Comparison of ENCODE assay signal across 12 cellular contexts in the genomic region with DNA sequence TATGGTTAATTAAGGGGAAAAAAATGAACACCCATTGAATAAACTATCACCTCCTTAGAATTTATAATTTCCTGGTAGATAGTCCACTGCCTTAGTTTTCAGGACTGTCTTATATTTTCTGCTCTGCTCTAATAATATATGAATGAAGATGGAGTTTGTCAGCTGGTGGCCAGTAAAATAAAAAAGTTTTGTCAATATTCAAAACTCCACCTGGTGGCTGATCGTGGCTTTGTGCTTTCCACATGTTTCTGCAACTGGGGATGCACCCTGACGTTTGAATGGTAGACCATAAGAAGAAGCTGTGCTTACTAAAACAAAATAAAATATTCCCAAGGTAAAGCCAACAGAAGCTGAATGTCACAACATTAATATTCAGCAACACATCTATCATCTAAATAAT.
DNase-seq lines count a peak whose midpoint lies in the region; ATAC-seq and TF ChIP-seq lines count a peak whose summit lies in the region.
"Had no signal": no experiment of that assay in that cellular context is flagged by ENCODE, and none has a peak within 500 bp of the region (broad histone marks: within the 10 kb centered on the region; RNA-seq: fewer than 3 reads in every experiment).

No MANE protein-coding gene starts in this region.

- no peaks in the 10 kb centered on the region for H3K36me3 Mint-ChIP-seq in MCF 10A (ENCODE audit: insufficient read depth, unreplicated experiment)
- H3K36me3 Mint-ChIP-seq in endothelial cell (ENCODE audit: low read depth, unreplicated experiment) = no peaks in the 10 kb centered on the region
- no peaks in the 10 kb centered on the region for H3K36me3 Mint-ChIP-seq in stimulated activated effector memory CD8-positive, alpha-beta T cell treated with anti-CD3 and anti-CD28 coated beads, Interleukin-12 subunit alpha, Interleukin-12 subunit beta, amount 100 ng/mL, for 72 hours

- no peak overlapping the region for H3K4me3 ChIP-seq in breast epithelium
- no peak overlapping the region for H3K4me3 ChIP-seq in OCI-LY7 (ENCODE audit: low read depth, low read length, poor library complexity, severe bottlenecking)
- no peak overlapping the region for H3K4me3 ChIP-seq in upper lobe of right lung
- H3K4me3 ChIP-seq: suprapubic skin had no signal

- no peaks in the 10 kb centered on the region for H3K79me2 ChIP-seq in OCI-LY7 (ENCODE audit: insufficient read depth, low read depth, low read length)

- H3K4me3 Mint-ChIP-seq in MCF 10A (ENCODE audit: unreplicated experiment) (no peak overlapping the region), endothelial cell (ENCODE audit: unreplicated experiment) (no peak overlapping the region)
- H3K4me3 Mint-ChIP-seq in stimulated activated effector memory CD8-positive, alpha-beta T cell treated with anti-CD3 and anti-CD28 coated beads, Interleukin-12 subunit alpha, Interleukin-12 subunit beta, amount 100 ng/mL, for 72 hours = no peak overlapping the region

- POLR2A ChIA-PET in MCF 10A (lab: Yijun Ruan, JAX) = no interaction called here
- POLR2A ChIA-PET in OCI-LY7 (lab: Charles Lee) = interaction anchor here (0.6 kb wide), 1 partner anchor 510 kb away, joined by 3 read pairs; no protein-coding TSS in a partner anchor

- H3K4me1 ChIP-seq in breast epithelium = no peaks in the 10 kb centered on the region
- no peaks in the 10 kb centered on the region for H3K4me1 ChIP-seq in OCI-LY7 (ENCODE audit: insufficient read depth, low read length, poor library complexity, severe bottlenecking)
- no peaks in the 10 kb centered on the region for H3K4me1 ChIP-seq in upper lobe of right lung
- H3K4me1 ChIP-seq: suprapubic skin had no signal

- no TSS peak for BruUV-seq in MCF 10A (replicated peaks; lab: Mats Ljungman, UMichigan)
- no TSS peak for BruUV-seq in OCI-LY7 (replicated peaks; lab: Mats Ljungman, UMichigan)

- TF ChIP-seq CTCF in MCF 10A (IDR thresholded peaks at IDR 0.05; ENCODE audit: unreplicated experiment) (peak; percentile 27), breast epithelium (IDR thresholded peaks at IDR 0.05) (peak in 1 of 3 donors; percentile 18), OCI-LY7 (conservative IDR thresholded peaks at IDR 0.05; ENCODE audit: low read length) (peak; percentile 73), endothelial cell (IDR thresholded peaks at IDR 0.05; ENCODE audit: unreplicated experiment) (peak; percentile 66), upper lobe of right lung (IDR thresholded peaks at IDR 0.05) (peak; percentile 16)

- H3K36me3 ChIP-seq in breast epithelium = no peaks in the 10 kb centered on the region
- H3K36me3 ChIP-seq in OCI-LY7 (ENCODE audit: insufficient read depth, low read length) = no peaks in the 10 kb centered on the region
- H3K36me3 ChIP-seq in upper lobe of right lung = no peaks in the 10 kb centered on the region
- H3K36me3 ChIP-seq: suprapubic skin had no signal

- CTCF ChIA-PET in MCF 10A (lab: Yijun Ruan, JAX) = interaction anchor here (1.2 kb wide), 1 partner anchor 8 kb away, joined by 3 read pairs; no protein-coding TSS in a partner anchor
- CTCF ChIA-PET in OCI-LY7 (lab: Charles Lee; ENCODE audit: unreplicated experiment) = no interaction called here

- H3K27me3 ChIP-seq in breast epithelium = no peaks in the 10 kb centered on the region
- no peaks in the 10 kb centered on the region for H3K27me3 ChIP-seq in upper lobe of right lung
- H3K27me3 ChIP-seq: suprapubic skin had no signal

- H3K4me1 Mint-ChIP-seq in MCF 10A (ENCODE audit: insufficient read depth, unreplicated experiment) (no peaks in the 10 kb centered on the region), endothelial cell (ENCODE audit: unreplicated experiment) (no peaks in the 10 kb centered on the region)
- H3K4me1 Mint-ChIP-seq in stimulated activated effector memory CD8-positive, alpha-beta T cell treated with anti-CD3 and anti-CD28 coated beads, Interleukin-12 subunit alpha, Interleukin-12 subunit beta, amount 100 ng/mL, for 72 hours = no peaks in the 10 kb centered on the region

- ATAC-seq in upper lobe of right lung = no peak
- ATAC-seq in stimulated activated effector memory CD8-positive, alpha-beta T cell treated with anti-CD3 and anti-CD28 coated beads, Interleukin-12 subunit alpha, Interleukin-12 subunit beta, amount 100 ng/mL, for 72 hours = no peak

- H3K27me3 Mint-ChIP-seq in MCF 10A (ENCODE audit: insufficient read depth, unreplicated experiment) (no peaks in the 10 kb centered on the region), endothelial cell (ENCODE audit: unreplicated experiment) (no peaks in the 10 kb centered on the region)

- H4K20me1 ChIP-seq in OCI-LY7 (ENCODE audit: insufficient read depth, low read length) = no peaks in the 10 kb centered on the region

- H3K9me3 Mint-ChIP-seq in MCF 10A (ENCODE audit: unreplicated experiment) (no peaks in the 10 kb centered on the region), endothelial cell (ENCODE audit: unreplicated experiment) (no peaks in the 10 kb centered on the region)
- H3K9me3 Mint-ChIP-seq in stimulated activated effector memory CD8-positive, alpha-beta T cell treated with anti-CD3 and anti-CD28 coated beads, Interleukin-12 subunit alpha, Interleukin-12 subunit beta, amount 100 ng/mL, for 72 hours = peaks cover 16% of the 10 kb centered on the region

- H3K9me3 ChIP-seq in breast epithelium (no peaks in the 10 kb centered on the region), OCI-LY7 (ENCODE audit: low read length) (no peaks in the 10 kb centered on the region), upper lobe of right lung (no peaks in the 10 kb centered on the region)
- H3K9me3 ChIP-seq: suprapubic skin had no signal

- no peaks in the 10 kb centered on the region for H3K9me2 ChIP-seq in OCI-LY7 (ENCODE audit: insufficient read depth, low read length)

- intact Hi-C loops in MCF 10A (cut with micrococcal nuclease) = no loop called here
- intact Hi-C loops in breast epithelium (cut with DNase I; ENCODE audit: low total_unique reads) = no loop called here
- intact Hi-C loops in OCI-LY7 (cut with micrococcal nuclease; ENCODE audit: unreplicated experiment) = no loop called here
- intact Hi-C loops in upper lobe of right lung (cut with DNase I) = no loop called here

- no peak overlapping the region for H3K27ac ChIP-seq in breast epithelium
- no peak overlapping the region for H3K27ac ChIP-seq in OCI-LY7 (ENCODE audit: low read depth, low read length, poor library complexity, severe bottlenecking)
- H3K27ac ChIP-seq in upper lobe of right lung = no peak overlapping the region
- H3K27ac ChIP-seq: suprapubic skin had no signal

- no peak overlapping the region for H3K4me2 ChIP-seq in OCI-LY7 (ENCODE audit: low read length)

- H3K27ac Mint-ChIP-seq in MCF 10A (ENCODE audit: low read depth, unreplicated experiment) (no peak overlapping the region), endothelial cell (ENCODE audit: unreplicated experiment) (no peak overlapping the region)
- H3K27ac Mint-ChIP-seq in stimulated activated effector memory CD8-positive, alpha-beta T cell treated with anti-CD3 and anti-CD28 coated beads, Interleukin-12 subunit alpha, Interleukin-12 subunit beta, amount 100 ng/mL, for 72 hours = no peak overlapping the region

- H2AFZ ChIP-seq in OCI-LY7 (ENCODE audit: low read length) = no peak overlapping the region

- DNase-seq in MCF 10A (ENCODE audit: unreplicated experiment) (peak; percentile 35), breast epithelium (ENCODE audit: low spot score in 2 of 2) (no peak), OCI-LY7 (ENCODE audit: low spot score) (peak; percentile 23), endothelial cell (ENCODE audit: low spot score) (peak; percentile 34), upper lobe of right lung (no peak), dedifferentiated amniotic fluid mesenchymal stem cell (ENCODE audit: extremely low spot score) (no peak), NOMO-1 treated with dmso at 0.1 percent for 144 hours (lab: John Stamatoyannopoulos, UW; ENCODE audit: unreplicated experiment) (no peak)
- no peak for DNase-seq in stimulated activated effector memory CD8-positive, alpha-beta T cell treated with anti-CD3 and anti-CD28 coated beads, Interleukin-12 subunit alpha, Interleukin-12 subunit beta, amount 100 ng/mL, for 72 hours (ENCODE audit: low spot score in 2 of 2)
- DNase-seq: activated effector memory CD4-positive, alpha-beta T cell treated with anti-CD3 and anti-CD28 coated beads, Interleukin-2, amount 50 U/mL, for 16 hours; cerebellar nuclear complex; NCI-H1105 treated with DMSO at 0.1 percent for 48 hours had no signal

- no peak for TF ChIP-seq POLR2A in breast epithelium (IDR thresholded peaks at IDR 0.05)

Comparison
In these comparisons a context has a peak if more than half of its experiments do, and no peak if none do; other contexts are left out.
1. DNase-seq: peak in MCF 10A (single experiment), OCI-LY7 (single experiment) and endothelial cell (single experiment); none in breast epithelium (0 of 2), upper lobe of right lung (single experiment), dedifferentiated amniotic fluid mesenchymal stem cell (single experiment), NOMO-1 treated with dmso at 0.1 percent for 144 hours (single experiment) and stimulated activated effector memory CD8-positive, alpha-beta T cell treated with anti-CD3 and anti-CD28 coated beads, Interleukin-12 subunit alpha, Interleukin-12 subunit beta, amount 100 ng/mL, for 72 hours (0 of 2).